ENCODE assay signal across 1 cellular context in the genomic region with DNA sequence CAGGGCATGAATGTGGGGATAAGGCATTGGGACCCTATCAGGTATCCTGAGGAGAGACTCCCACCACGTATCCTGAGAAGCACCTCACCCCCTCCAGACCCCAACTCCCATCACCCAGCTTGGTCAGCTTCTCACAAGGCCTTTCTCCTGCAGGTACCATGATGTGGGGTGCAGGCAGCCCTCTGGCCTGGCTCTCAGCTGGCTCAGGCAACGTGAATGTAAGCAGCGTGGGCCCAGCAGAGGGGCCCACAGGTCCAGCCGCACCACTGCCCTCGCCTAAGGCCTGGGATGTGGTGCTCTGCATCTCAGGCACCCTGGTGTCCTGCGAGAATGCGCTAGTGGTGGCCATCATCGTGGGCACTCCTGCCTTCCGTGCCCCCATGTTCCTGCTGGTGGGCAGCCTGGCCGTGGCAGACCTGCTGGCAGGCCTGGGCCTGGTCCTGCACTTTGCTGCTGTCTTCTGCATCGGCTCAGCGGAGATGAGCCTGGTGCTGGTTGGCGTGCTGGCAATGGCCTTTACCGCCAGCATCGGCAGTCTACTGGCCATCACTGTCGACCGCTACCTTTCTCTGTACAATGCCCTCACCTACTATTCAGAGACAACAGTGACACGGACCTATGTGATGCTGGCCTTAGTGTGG.
TF ChIP-seq lines count a peak whose summit lies in the region.

No MANE protein-coding gene starts in this region.

TF ChIP-seq in GM23338, 12 proteins besides CTCF, POLR2A, EP300 and RAD21:
- no peak for TF ChIP-seq ZNF331 (CRISPR knock-in tag; IDR thresholded peaks at IDR 0.05; ENCODE audit: low read depth)
- TF ChIP-seq ZNF114 (CRISPR knock-in tag; IDR thresholded peaks at IDR 0.05), result no peak
- TF ChIP-seq NANOG (IDR thresholded peaks at IDR 0.05; ENCODE audit: borderline replicate concordance), result no peak
- TF ChIP-seq CREB1 (CRISPR knock-in tag; IDR thresholded peaks at IDR 0.05; ENCODE audit: low read depth), result no peak
- TF ChIP-seq, protein P1, sequence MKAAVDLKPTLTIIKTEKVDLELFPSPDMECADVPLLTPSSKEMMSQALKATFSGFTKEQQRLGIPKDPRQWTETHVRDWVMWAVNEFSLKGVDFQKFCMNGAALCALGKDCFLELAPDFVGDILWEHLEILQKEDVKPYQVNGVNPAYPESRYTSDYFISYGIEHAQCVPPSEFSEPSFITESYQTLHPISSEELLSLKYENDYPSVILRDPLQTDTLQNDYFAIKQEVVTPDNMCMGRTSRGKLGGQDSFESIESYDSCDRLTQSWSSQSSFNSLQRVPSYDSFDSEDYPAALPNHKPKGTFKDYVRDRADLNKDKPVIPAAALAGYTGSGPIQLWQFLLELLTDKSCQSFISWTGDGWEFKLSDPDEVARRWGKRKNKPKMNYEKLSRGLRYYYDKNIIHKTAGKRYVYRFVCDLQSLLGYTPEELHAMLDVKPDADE (IDR thresholded peaks at IDR 0.05), result no peak
- TF ChIP-seq POLR2AphosphoS5 (IDR thresholded peaks at IDR 0.05; ENCODE audit: low read depth), result no peak
